In genomic region chr22:25527016-25527415, GRCh38 we compare ENCODE assay signal across 8 cellular contexts. TPM values are rescaled to one million over a fixed set of nuclear protein-coding genes. Genes with fewer than 3 reads are reported as not detected.
DNase-seq lines count a peak whose midpoint lies in the region; FAIRE-seq and TF ChIP-seq lines count a peak whose summit lies in the region.
"Not testable (repeated sequence)": the region's sequence is repeated elsewhere in the genome, so short reads cannot be mapped to it uniquely, and the experiment has no call there.

No MANE protein-coding gene starts in this region.

- not testable (repeated sequence) for H3K27me3 Mint-ChIP-seq in astrocyte (ENCODE audit: low read depth, unreplicated experiment)

- H3K9me3 Mint-ChIP-seq in astrocyte (ENCODE audit: unreplicated experiment) = peaks cover 15% of the 10 kb centered on the region

- not testable (repeated sequence) for H3K36me3 Mint-ChIP-seq in astrocyte (ENCODE audit: low read depth, unreplicated experiment)

- H3K27me3 ChIP-seq in astrocyte (ENCODE audit: insufficient read depth, low read length); fibroblast of lung (ENCODE audit: control insufficient read depth, insufficient read depth, low read length): not testable (repeated sequence)

- not testable (repeated sequence) for H3K36me3 ChIP-seq in astrocyte (ENCODE audit: insufficient read depth, low read length); fibroblast of lung (ENCODE audit: control insufficient read depth, insufficient read depth, low read length)

- DNase-seq in Daoy (ENCODE audit: low read depth) (peak; percentile 22), HCEC 1CT (peak; percentile 2), M059J (ENCODE audit: low read depth) (peak; percentile 72), astrocyte (ENCODE audit: low read depth) (peak; percentile 66), cardiac fibroblast (ENCODE audit: low read depth in 2 of 2) (peak; percentile 12 to 78), fibroblast of lung (ENCODE audit: low read depth in 2 of 2) (peak; percentile 25 to 73), foreskin fibroblast (peak; percentile 60 to 75), retinal pigment epithelial cell (ENCODE audit: low read depth) (peak; percentile 22)

- not testable (repeated sequence) for H3K9me3 ChIP-seq in astrocyte (ENCODE audit: insufficient read depth, low read depth, low read length); fibroblast of lung (ENCODE audit: control insufficient read depth, insufficient read depth, low read depth, low read length)

- H3K27ac Mint-ChIP-seq in astrocyte (ENCODE audit: unreplicated experiment) = not testable (repeated sequence)

- not testable (repeated sequence) for H3K79me2 ChIP-seq in astrocyte (ENCODE audit: insufficient read depth, low read length); fibroblast of lung (ENCODE audit: control insufficient read depth, insufficient read depth, low read length)

- H2AFZ ChIP-seq in astrocyte (ENCODE audit: low read depth, low read length); fibroblast of lung (ENCODE audit: low read length): not testable (repeated sequence)

- not testable (repeated sequence) for H3K4me3 ChIP-seq in astrocyte (ENCODE audit: insufficient read depth, low read depth, low read length); cardiac fibroblast (replicated peaks in 1 of 2; ENCODE audit: low read depth in 2 of 2, low read length in 2 of 2); fibroblast of lung (replicated peaks in 1 of 4; ENCODE audit: control extremely low read depth in 1 of 4, insufficient read depth in 1 of 4, low read depth in 3 of 4, low read length in 4 of 4); foreskin fibroblast (ENCODE audit: low read depth in 1 of 2, low read length in 2 of 2); retinal pigment epithelial cell (ENCODE audit: low read length)

- TF ChIP-seq CTCF in astrocyte (IDR thresholded peaks at IDR 0.05; ENCODE audit: insufficient read depth, low read depth, low read length); cardiac fibroblast (IDR thresholded peaks at IDR 0.05; ENCODE audit: low read depth, low read length); fibroblast of lung (conservative IDR thresholded peaks at IDR 0.05 in 1 of 2, IDR thresholded peaks at IDR 0.05 in 1 of 2; ENCODE audit: low read depth in 1 of 2, low read length in 2 of 2); foreskin fibroblast (IDR thresholded peaks at IDR 0.05; ENCODE audit: low read depth, low read length); retinal pigment epithelial cell (conservative IDR thresholded peaks at IDR 0.05; ENCODE audit: low read depth, low read length): not testable (repeated sequence)

- not testable (repeated sequence) for H3K4me1 ChIP-seq in astrocyte (ENCODE audit: insufficient read depth, low read length); fibroblast of lung (ENCODE audit: control insufficient read depth, extremely low read depth, insufficient read depth, low read length)

- FAIRE-seq in astrocyte (lab: Jason Lieb, UNC) = not testable (repeated sequence)

- H3K27ac ChIP-seq in astrocyte (ENCODE audit: low read depth, low read length); fibroblast of lung (ENCODE audit: insufficient read depth, low read length): not testable (repeated sequence)

- H3K4me1 Mint-ChIP-seq in astrocyte (ENCODE audit: low read depth, unreplicated experiment) = not testable (repeated sequence)

- H3K4me2 ChIP-seq in astrocyte (ENCODE audit: low read length) = peak overlapping the region; percentile 22
- H3K4me2 ChIP-seq in fibroblast of lung (ENCODE audit: extremely low read depth, insufficient read depth, low read length) = not testable (repeated sequence)

- not testable (repeated sequence) for H3K4me3 Mint-ChIP-seq in astrocyte (ENCODE audit: unreplicated experiment)

- H3K9ac ChIP-seq in astrocyte (ENCODE audit: low read length); fibroblast of lung (ENCODE audit: insufficient read depth, low read length): not testable (repeated sequence)

- H4K20me1 ChIP-seq in astrocyte (ENCODE audit: insufficient read depth, low read length); fibroblast of lung (ENCODE audit: control insufficient read depth, extremely low read depth, insufficient read depth, low read length): not testable (repeated sequence)

RNA-seq across cellular contexts. Expression of gene GRK3, which starts 37.5 kb away (rescaled TPM):
- 2.5 and 4.8 TPM in 2 replicates for total RNA-seq in Daoy (2014; rRNA removed; shearing (Covaris generic))
- 2.4 and 4.6 TPM in 2 replicates for total RNA-seq in M059J (2014; rRNA removed; shearing (Covaris generic))
- 7.2 TPM in 2 replicates for total RNA-seq in astrocyte
- total RNA-seq in fibroblast of lung = 1.3 and 1.7 TPM in 2 replicates
- polyA plus RNA-seq in fibroblast of lung = 1.6 and 1.8 TPM in 2 replicates
- polyA plus RNA-seq in fibroblast of lung (2012) = 1.4 and 1.6 TPM in 2 replicates
- 0.35 and 0.93 TPM in 2 replicates for polyA minus RNA-seq in fibroblast of lung (ENCODE audit: low replicate concordance)

Comparison
In these comparisons a context has a peak if more than half of its experiments do, and no peak if none do; other contexts are left out.
1. DNase-seq: peak in every context shown above with its lines; median percentile 72 in M059J; 68 in foreskin fibroblast; 66 in astrocyte; 49 in fibroblast of lung; 45 in cardiac fibroblast; 22 in Daoy; 22 in retinal pigment epithelial cell; 2 in HCEC 1CT.